In genomic region chr9:73118898-73119554, GRCh38 we compare ENCODE assay signal across 16 cellular contexts. TPM values are rescaled to one million over a fixed set of nuclear protein-coding genes. Genes with fewer than 3 reads are reported as not detected.
DNase-seq lines count a peak whose midpoint lies in the region; FAIRE-seq and TF ChIP-seq lines count a peak whose summit lies in the region.
"Had no signal": no experiment of that assay in that cellular context is flagged by ENCODE, and none has a peak within 500 bp of the region (broad histone marks: within the 10 kb centered on the region; RNA-seq: fewer than 3 reads in every experiment).

No MANE protein-coding gene starts in this region.

- peak; percentile 74 for DNase-seq in EH (ENCODE audit: low read depth)
- DNase-seq in NCI-H226, result peak; percentile 93
- no peak for DNase-seq in H1 (ENCODE audit: low read depth in 1 of 2, low spot score in 2 of 2)
- DNase-seq in lung microvascular endothelial cell (ENCODE audit: low read depth in 2 of 2), result peak; percentile 7 to 87
- no peak for DNase-seq in NCI-H2171 treated with DMSO at 0.1 percent for 48 hours (lab: John Stamatoyannopoulos, UW)
- DNase-seq in activated CD4-positive, CD25-positive, alpha-beta regulatory T cell treated with anti-CD3 and anti-CD28 coated beads, Interleukin-2, amount 50 U/mL, for 72 hours, result no peak
- DNase-seq in NOMO-1 treated with DMSO at 0.1 percent for 48 hours (lab: John Stamatoyannopoulos, UW; ENCODE audit: unreplicated experiment), result no peak
- no peak for DNase-seq in stomach
- DNase-seq: activated naive CD4-positive, alpha-beta T cell; CD4-positive, CD25-positive, alpha-beta regulatory T cell; glutamatergic neuron; nucleus accumbens; stimulated activated CD4-positive, alpha-beta T cell treated with anti-CD3 and anti-CD28 coated beads, Interleukin-15, amount 100 ng/mL, for 24 hours; T-helper 9 cell had no signal

- H3K9ac ChIP-seq in H1 (replicated peaks in 1 of 4; ENCODE audit: extremely low read depth in 1 of 4, low read depth in 3 of 4, low read length in 3 of 4), result no peak overlapping the region

- H3K23ac ChIP-seq in H1 (ENCODE audit: insufficient read length), result no peak overlapping the region

- H3K4me1 ChIP-seq in H1 (replicated peaks in 1 of 4; ENCODE audit: control insufficient read depth in 3 of 4, insufficient read depth in 4 of 4, low read length in 3 of 4), result no peaks in the 10 kb centered on the region
- no peaks in the 10 kb centered on the region for H3K4me1 ChIP-seq in stomach

- H3K27ac ChIP-seq in H1 (ENCODE audit: low read depth, low read length) (no peak overlapping the region), stomach (no peak overlapping the region)

- H4K8ac ChIP-seq in H1 (ENCODE audit: extremely low read depth, insufficient read depth, low read length), result no peak overlapping the region

- H3K9me3 ChIP-seq in H1 (ENCODE audit: insufficient read depth in 2 of 2, low read depth in 1 of 2, low read length in 1 of 2), result no peaks in the 10 kb centered on the region
- H3K9me3 ChIP-seq in stomach, result no peaks in the 10 kb centered on the region

- whole genome bisulfite sequencing in H1 (ENCODE audit: extremely low coverage in 1 of 2, insufficient coverage in 1 of 2, insufficient read length in 1 of 2, insufficient replicate concordance in 2 of 2, low coverage in 1 of 2, low lambda C conversion rate in 2 of 2, missing lambda C conversion rate in 1 of 2), 2 experiments, result 92% methylated on average over 4 of the region's 4 CpGs; no CpG with 5 or more reads in 1 of the 2 experiments
- 73 to 86% (median 79%) methylated on average over 4 of the region's 4 CpGs for WGBS in stomach, 5 donors

- no peak overlapping the region for H2BK12ac ChIP-seq in H1 (ENCODE audit: low read depth, low read length)

- no peaks in the 10 kb centered on the region for H3K79me1 ChIP-seq in H1 (ENCODE audit: low read depth, low read length)

- intact Hi-C loops in stomach (cut with DNase I; ENCODE audit: low total_unique reads), result no loop called here

- no peak overlapping the region for H2AFZ ChIP-seq in H1 (ENCODE audit: low read length)

- CTCF ChIA-PET in H1 (lab: Charles Lee; ENCODE audit: partially characterized antibody), result interaction anchor here (1.6 to 3.6 kb wide), 2 partner anchors 11 to 37 kb away, joined by 5 to 15 read pairs; no protein-coding TSS in a partner anchor

- TF ChIP-seq RAD21 in H1 (IDR thresholded peaks at IDR 0.05 in 1 of 2, conservative IDR thresholded peaks at IDR 0.05 in 1 of 2; ENCODE audit: low read depth in 2 of 2, low read length in 2 of 2), result no peak

- no peak overlapping the region for H3K18ac ChIP-seq in H1 (ENCODE audit: extremely low read depth, low read length)

- H3K23me2 ChIP-seq in H1 (ENCODE audit: low read depth, low read length), result no peaks in the 10 kb centered on the region

- H2BK5ac ChIP-seq in H1 (ENCODE audit: low read depth, low read length), result no peak overlapping the region

- no peak overlapping the region for H3K4ac ChIP-seq in H1 (replicated peaks; ENCODE audit: insufficient read length, low read depth, low read length)

- H3K36me3 ChIP-seq in H1 (ENCODE audit: control insufficient read depth in 2 of 4, insufficient read depth in 4 of 4, low read length in 3 of 4) (no peaks in the 10 kb centered on the region), stomach (no peaks in the 10 kb centered on the region)

- H3K56ac ChIP-seq in H1 (replicated peaks; ENCODE audit: insufficient read length, low read depth, low read length), result no peak overlapping the region

- no peak overlapping the region for H4K91ac ChIP-seq in H1 (replicated peaks; ENCODE audit: insufficient read length, low read length)

- POLR2A ChIA-PET in H1 (lab: Charles Lee; ENCODE audit: partially characterized antibody), result no interaction called here

- H4K5ac ChIP-seq in H1 (ENCODE audit: insufficient read length, low read depth, low read length), result no peak overlapping the region

- H3K4me2 ChIP-seq in H1 (ENCODE audit: insufficient read depth in 1 of 2, low read depth in 2 of 2, low read length in 2 of 2), result no peak overlapping the region

- H3K27me3 ChIP-seq in H1 (replicated peaks in 1 of 4; ENCODE audit: control insufficient read depth in 3 of 4, extremely low read depth in 1 of 4, insufficient read depth in 3 of 4, low read length in 3 of 4) (no peaks in the 10 kb centered on the region), stomach (no peaks in the 10 kb centered on the region)

- H3K4me3 ChIP-seq in H1 (ENCODE audit: extremely low read depth in 1 of 4, insufficient read depth in 2 of 4, low read depth in 3 of 4, low read length in 4 of 4) (no peak overlapping the region), stomach (no peak overlapping the region)
- H3K4me3 ChIP-seq: lung had no signal

- no peak for FAIRE-seq in H1 (lab: Jason Lieb, UNC)
- FAIRE-seq: colon had no signal

- TF ChIP-seq POLR2A in H1 (IDR thresholded peaks at IDR 0.05; ENCODE audit: control extremely low read depth in 1 of 2, low read depth in 2 of 2, low read length in 2 of 2) (no peak), stomach (IDR thresholded peaks at IDR 0.05) (no peak)

- no peak overlapping the region for H2BK120ac ChIP-seq in H1 (replicated peaks; ENCODE audit: low read depth, low read length)

- no peaks in the 10 kb centered on the region for H4K20me1 ChIP-seq in H1 (replicated peaks in 1 of 2; ENCODE audit: control insufficient read depth in 1 of 2, insufficient read depth in 2 of 2, low read length in 2 of 2)

- no peaks in the 10 kb centered on the region for H3K79me2 ChIP-seq in H1 (ENCODE audit: control insufficient read depth in 1 of 2, insufficient read depth in 2 of 2, low read length in 2 of 2)

- no peak overlapping the region for H2AK5ac ChIP-seq in H1 (ENCODE audit: low read depth, low read length)

- no peak overlapping the region for H2BK15ac ChIP-seq in H1 (ENCODE audit: low read length)

- H2BK20ac ChIP-seq in H1 (ENCODE audit: low read length), result no peak overlapping the region

- TF ChIP-seq EP300 in H1 (IDR thresholded peaks at IDR 0.05; ENCODE audit: borderline replicate concordance in 1 of 2, low read depth in 2 of 2, low read length in 2 of 2) (no peak), stomach (IDR thresholded peaks at IDR 0.05) (no peak)

- TF ChIP-seq CTCF in H1 (IDR thresholded peaks at IDR 0.05; ENCODE audit: control extremely low read depth in 1 of 3, insufficient read depth in 1 of 3, low read depth in 1 of 3, low read length in 3 of 3) (no peak), stomach (IDR thresholded peaks at IDR 0.05) (no peak)

- H3K14ac ChIP-seq in H1 (ENCODE audit: insufficient read length), result no peak overlapping the region

TF ChIP-seq in H1, 55 proteins besides CTCF, POLR2A, EP300 and RAD21:
- TF ChIP-seq CEBPB (IDR thresholded peaks at IDR 0.05; ENCODE audit: low read depth, low read length) (peak; percentile 25; the same call in 1 of the 2 replicates), BCL11A (IDR thresholded peaks at IDR 0.05; ENCODE audit: low read depth in 2 of 2, low read length in 2 of 2) (no peak)

RNA-seq across cellular contexts. Expression of gene ANXA1, which starts 32.6 kb away (rescaled TPM):
- total RNA-seq in H1 (2021; fragmentation: NEBNext Ultra II Directional; extraction: Animal tissue kit (Norgen Biotek cat#: 25700)), result 5.7 and 6.7 TPM in 2 replicates
- polyA plus RNA-seq in H1 (2011; rRNA removed), result 0.50 and 0.71 TPM in 2 replicates
- 1.5 TPM for polyA plus RNA-seq in H1 (2011; cell fraction: cytosol; rRNA removed)
- 0.23 TPM for polyA plus RNA-seq in H1 (2011; cell fraction: nucleus; rRNA removed)
- 1.5 to 5.3 TPM (median 2.6 TPM) in 4 replicates for polyA plus RNA-seq in H1 (2012, experiment 1 of 2)
- 0.62 TPM for polyA plus RNA-seq in H1 (2012, experiment 2 of 2)
- 12.3 TPM for polyA plus RNA-seq in H1 (2013, experiment 1 of 2)
- 12.5 TPM for polyA plus RNA-seq in H1 (2013, experiment 2 of 2)
- 1.3 and 2.0 TPM in 2 replicates for polyA minus RNA-seq in H1 (2011; rRNA and poly(A)+ RNA removed)
- 3.4 TPM for polyA minus RNA-seq in H1 (2011; cell fraction: cytosol; rRNA and poly(A)+ RNA removed)
- polyA minus RNA-seq in H1 (2011; cell fraction: nucleus; rRNA and poly(A)+ RNA removed), result 3.2 TPM
- total RNA-seq in lung microvascular endothelial cell, result 311 and 467 TPM in 2 replicates
- 100 to 1,000 TPM in 2 of 5 donors, 10 to 100 TPM in 3; 34.2 to 168 (median 67.4) TPM for total RNA-seq in stomach
- polyA plus RNA-seq in stomach, result 1,000 to 10,000 TPM in 1 of 3 donors, 100 to 1,000 TPM in 2; 150 to 1,131 (median 155) TPM

Comparison
In these comparisons a context has a peak if more than half of its experiments do, and no peak if none do; other contexts are left out.
1. DNase-seq: peak in EH (single experiment), NCI-H226 (single experiment) and lung microvascular endothelial cell (2 of 2); none in H1 (0 of 2), NCI-H2171 treated with DMSO at 0.1 percent for 48 hours (single experiment), activated CD4-positive, CD25-positive, alpha-beta regulatory T cell treated with anti-CD3 and anti-CD28 coated beads, Interleukin-2, amount 50 U/mL, for 72 hours (single experiment), NOMO-1 treated with DMSO at 0.1 percent for 48 hours (single experiment) and stomach (single experiment).